ENCODE assay signal across 7 cellular contexts in the genomic region with DNA sequence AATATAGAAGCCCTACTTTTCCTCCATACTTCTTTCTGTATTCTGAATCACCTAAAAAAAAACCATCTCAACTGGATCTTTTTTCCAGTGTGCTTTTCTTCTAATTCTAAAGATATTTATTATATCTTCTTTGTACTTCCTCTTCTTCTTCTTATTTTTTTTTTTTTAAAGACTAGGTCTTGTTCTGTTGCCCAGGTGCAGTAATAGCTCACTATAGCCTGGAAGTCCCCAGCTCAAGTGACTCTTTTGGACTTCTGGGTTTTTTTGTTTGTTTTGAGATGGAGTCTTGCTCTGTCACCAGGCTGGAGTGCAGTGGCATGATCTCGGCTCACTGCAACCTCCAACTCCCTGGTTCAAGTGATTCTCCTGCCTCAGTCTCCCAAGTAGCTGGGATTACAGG. TPM values are rescaled to one million over a fixed set of nuclear protein-coding genes. Genes with fewer than 3 reads are reported as not detected.
DNase-seq lines count a peak whose midpoint lies in the region; ATAC-seq and TF ChIP-seq lines count a peak whose summit lies in the region.
"Not testable (repeated sequence)": the region's sequence is repeated elsewhere in the genome, so short reads cannot be mapped to it uniquely, and the experiment has no call there.

No MANE protein-coding gene starts in this region.

- H3K4me3 Mint-ChIP-seq in CD4-positive, CD25-positive, alpha-beta regulatory T cell = peak overlapping the region in 1 of 4 donors; percentile 43
- not testable (repeated sequence) for H3K4me3 Mint-ChIP-seq in chondrocyte (ENCODE audit: unreplicated experiment)
- H3K4me3 Mint-ChIP-seq in naive B cell = peak overlapping the region; percentile 20 to 88 (median 78)
- H3K4me3 Mint-ChIP-seq in stimulated activated naive B cell treated with anti-CD40 and anti-IgM and Interleukin-4, amounts not matched to agents 10 μg/mL and 1 μg/mL and 100 μg/mL, for 72 hours = peak overlapping the region; percentile 7 to 46

- CTCF ChIA-PET in HEK293 (lab: Yijun Ruan, JAX) = interaction anchor here (0.6 to 1.4 kb wide), 5 partner anchors 9 to 107 kb away, joined by 3 read pairs; a partner anchor contains a TSS

- not testable (repeated sequence) for TF ChIP-seq CTCF in HEK293 (tag by site-specific recombination; IDR thresholded peaks at IDR 0.05); VCaP (conservative IDR thresholded peaks at IDR 0.05); chondrocyte (IDR thresholded peaks at IDR 0.05)

- H3K9me3 ChIP-seq in CD4-positive, CD25-positive, alpha-beta regulatory T cell (ENCODE audit: control insufficient read depth in 2 of 2, low read length in 2 of 2); HEK293 (ENCODE audit: control insufficient read depth, insufficient read depth, low read depth, low read length): not testable (repeated sequence)

- DNase-seq in CD4-positive, CD25-positive, alpha-beta regulatory T cell; chondrocyte (ENCODE audit: low spot score); stimulated activated naive B cell treated with anti-CD40 and anti-IgM and Interleukin-4, amounts not matched to agents 10 μg/mL and 1 μg/mL and 100 μg/mL, for 72 hours: not testable (repeated sequence)
- peak; percentile 34 for DNase-seq in NAMALWA (ENCODE audit: low spot score)
- DNase-seq in naive B cell = peak; percentile 76

- not testable (repeated sequence) for H3K9me3 Mint-ChIP-seq in CD4-positive, CD25-positive, alpha-beta regulatory T cell; chondrocyte (ENCODE audit: low read depth); naive B cell; stimulated activated naive B cell treated with anti-CD40 and anti-IgM and Interleukin-4, amounts not matched to agents 10 μg/mL and 1 μg/mL and 100 μg/mL, for 72 hours

- H3K27ac ChIP-seq in CD4-positive, CD25-positive, alpha-beta regulatory T cell (ENCODE audit: insufficient read depth, low read length, poor library complexity, severe bottlenecking); HEK293 (ENCODE audit: extremely low read depth, low read depth, low read length): not testable (repeated sequence)
- H3K27ac ChIP-seq in VCaP = peak overlapping the region; percentile 75

- peaks cover 31% of the 10 kb centered on the region for H3K4me1 ChIP-seq in CD4-positive, CD25-positive, alpha-beta regulatory T cell (ENCODE audit: control insufficient read depth, insufficient read depth, low read length, poor library complexity, severe bottlenecking)
- H3K4me1 ChIP-seq in HEK293 (ENCODE audit: control insufficient read depth, insufficient read depth, low read length) = not testable (repeated sequence)

- ATAC-seq in CD4-positive, CD25-positive, alpha-beta regulatory T cell (ENCODE audit: low read depth in 2 of 2) = not testable (repeated sequence)
- ATAC-seq in naive B cell (ENCODE audit: low read depth in 2 of 2) = peak; percentile 94
- peak; percentile 97 to 98 for ATAC-seq in stimulated activated naive B cell treated with anti-CD40 and anti-IgM and Interleukin-4, amounts not matched to agents 10 μg/mL and 1 μg/mL and 100 μg/mL, for 72 hours (replicated peaks)

- H3K36me3 ChIP-seq in CD4-positive, CD25-positive, alpha-beta regulatory T cell (ENCODE audit: control insufficient read depth, insufficient read depth, low read length) = peaks cover 14% of the 10 kb centered on the region
- not testable (repeated sequence) for H3K36me3 ChIP-seq in HEK293 (ENCODE audit: control insufficient read depth in 2 of 2, insufficient read depth in 1 of 2, low read length in 2 of 2)

- peaks cover 38 to 61% (median 41%) of the 10 kb centered on the region in 4 donors for H3K4me1 Mint-ChIP-seq in CD4-positive, CD25-positive, alpha-beta regulatory T cell
- peaks cover 18% of the 10 kb centered on the region for H3K4me1 Mint-ChIP-seq in chondrocyte (ENCODE audit: low read depth)
- H3K4me1 Mint-ChIP-seq in naive B cell = peaks cover 40 to 59% (median 47%) of the 10 kb centered on the region in 3 donors
- peaks cover 16 to 48% of the 10 kb centered on the region in 2 donors for H3K4me1 Mint-ChIP-seq in stimulated activated naive B cell treated with anti-CD40 and anti-IgM and Interleukin-4, amounts not matched to agents 10 μg/mL and 1 μg/mL and 100 μg/mL, for 72 hours

- peak overlapping the region in 2 of 3 donors; percentile 22 to 81 for H3K27ac Mint-ChIP-seq in CD4-positive, CD25-positive, alpha-beta regulatory T cell
- H3K27ac Mint-ChIP-seq in chondrocyte (ENCODE audit: unreplicated experiment) = peak overlapping the region; percentile 41
- peak overlapping the region; percentile 99 to 100 (median 100) for H3K27ac Mint-ChIP-seq in naive B cell
- H3K27ac Mint-ChIP-seq in stimulated activated naive B cell treated with anti-CD40 and anti-IgM and Interleukin-4, amounts not matched to agents 10 μg/mL and 1 μg/mL and 100 μg/mL, for 72 hours = peak overlapping the region; percentile 92

- H3K27me3 Mint-ChIP-seq in CD4-positive, CD25-positive, alpha-beta regulatory T cell; chondrocyte (ENCODE audit: low read depth); naive B cell; stimulated activated naive B cell treated with anti-CD40 and anti-IgM and Interleukin-4, amounts not matched to agents 10 μg/mL and 1 μg/mL and 100 μg/mL, for 72 hours: not testable (repeated sequence)

- H3K36me3 Mint-ChIP-seq in CD4-positive, CD25-positive, alpha-beta regulatory T cell = peaks cover 19% of the 10 kb centered on the region
- not testable (repeated sequence) for H3K36me3 Mint-ChIP-seq in chondrocyte (ENCODE audit: low read depth); naive B cell
- H3K36me3 Mint-ChIP-seq in stimulated activated naive B cell treated with anti-CD40 and anti-IgM and Interleukin-4, amounts not matched to agents 10 μg/mL and 1 μg/mL and 100 μg/mL, for 72 hours = peaks cover 15 to 20% of the 10 kb centered on the region in 2 donors

- H3K4me3 ChIP-seq in CD4-positive, CD25-positive, alpha-beta regulatory T cell (ENCODE audit: low read depth, low read length); HEK293 (ENCODE audit: low read depth, low read length): not testable (repeated sequence)

- POLR2A ChIA-PET in HEK293 (lab: Yijun Ruan, JAX) = not testable (repeated sequence)

- H3K27me3 ChIP-seq in CD4-positive, CD25-positive, alpha-beta regulatory T cell (ENCODE audit: control insufficient read depth, insufficient read depth, low read length) = not testable (repeated sequence)

TF ChIP-seq in HEK293, 187 proteins besides CTCF, POLR2A, EP300 and RAD21:
- peak; percentile 31; the same call in 1 of the 2 replicates for TF ChIP-seq ZNF600 (tag by site-specific recombination; IDR thresholded peaks at IDR 0.05)

RNA-seq across cellular contexts. Expression of a gene that starts 17.5 kb away (rescaled TPM):
- total RNA-seq in CD4-positive, CD25-positive, alpha-beta regulatory T cell = 36.9 TPM
- polyA plus RNA-seq in CD4-positive, CD25-positive, alpha-beta regulatory T cell = 1 to 10 TPM; 6.5 to 8.0 (median 7.7) TPM
- 22.0 to 24.7 TPM (median 23.1 TPM) in 3 replicates for total RNA-seq in chondrocyte
- polyA plus RNA-seq in naive B cell (ENCODE audit: low read depth in 6 of 6) = 10 to 100 TPM; 11.9 to 20.1 (median 15.6) TPM

Comparison
In these comparisons a context has a peak if more than half of its experiments do, and no peak if none do; other contexts are left out.
1. H3K27ac Mint-ChIP-seq: peak in every context shown above with its lines; median percentile 100 in naive B cell; 92 in stimulated activated naive B cell treated with anti-CD40 and anti-IgM and Interleukin-4, amounts not matched to agents 10 μg/mL and 1 μg/mL and 100 μg/mL, for 72 hours; 52 in CD4-positive, CD25-positive, alpha-beta regulatory T cell; 41 in chondrocyte.